8 cellular contexts compared by ENCODE assay signal in the genomic region with DNA sequence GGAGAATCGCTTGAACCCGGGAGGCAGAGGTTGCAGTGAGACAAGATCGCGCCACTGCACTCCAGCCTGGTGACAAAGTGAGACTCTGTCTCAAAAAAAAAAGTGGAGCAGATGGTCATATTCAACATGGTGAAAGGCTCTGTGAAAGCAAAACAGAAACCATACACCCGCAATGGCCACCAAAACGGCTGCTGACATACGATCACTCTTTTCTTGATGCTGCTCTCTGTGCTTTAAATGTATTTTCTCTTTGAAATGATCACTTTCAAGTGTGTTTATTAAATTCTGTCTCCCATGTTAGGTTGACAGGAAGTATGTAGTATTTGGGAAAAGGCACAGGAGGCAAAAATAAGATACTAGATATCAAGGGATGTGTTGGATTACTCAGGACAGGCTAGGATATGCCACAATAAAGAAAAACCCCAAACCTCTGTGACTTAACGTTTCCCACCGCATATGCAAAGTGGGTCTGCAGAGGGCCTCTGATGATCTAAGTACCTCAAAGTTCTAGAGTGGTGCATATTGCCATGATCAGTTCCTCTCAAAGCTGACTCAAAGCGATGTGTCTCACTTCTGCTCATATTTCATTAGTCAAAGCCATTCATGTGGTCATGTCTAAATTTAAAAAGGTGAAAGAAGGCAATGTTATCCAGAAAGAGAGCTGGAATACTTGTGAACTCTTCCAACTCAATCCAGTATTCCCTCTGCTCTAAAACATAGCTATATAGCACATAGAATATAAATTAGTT.
DNase-seq lines count a peak whose midpoint lies in the region; ATAC-seq and TF ChIP-seq lines count a peak whose summit lies in the region.

No MANE protein-coding gene starts in this region.

- no peak overlapping the region for H3K4me3 ChIP-seq in gastrocnemius medialis

- H3K4me1 ChIP-seq in gastrocnemius medialis: peaks cover 17 to 19% of the 10 kb centered on the region in 2 donors

- H3K36me3 ChIP-seq in gastrocnemius medialis: no peaks in the 10 kb centered on the region

- H3K27me3 Mint-ChIP-seq in activated CD4-positive, alpha-beta T cell treated with anti-CD3 and anti-CD28 coated beads, Interleukin-2, amount 10 ng/mL, durations not matched to agents 24 days and 14 days: peaks cover 25% of the 10 kb centered on the region

- in situ Hi-C loops in gastrocnemius medialis (cut with MboI; ENCODE audit: low sequenced_read_pairs in 4 of 4): no loop called here

- peak; percentile 97 for ATAC-seq in HG03025 (IDR thresholded peaks at IDR 0.05; ENCODE audit: low FRiP score, unreplicated experiment)
- peak; percentile 86 to 90 for ATAC-seq in gastrocnemius medialis
- no peak for ATAC-seq in left lobe of liver

- H3K27ac Mint-ChIP-seq in activated CD4-positive, alpha-beta T cell treated with anti-CD3 and anti-CD28 coated beads, Interleukin-2, amount 10 ng/mL, durations not matched to agents 24 days and 14 days: peak overlapping the region; percentile 76

- no peak for TF ChIP-seq POLR2A in gastrocnemius medialis (IDR thresholded peaks at IDR 0.05)

- H3K9me3 Mint-ChIP-seq in activated CD4-positive, alpha-beta T cell treated with anti-CD3 and anti-CD28 coated beads, Interleukin-2, amount 10 ng/mL, durations not matched to agents 24 days and 14 days: no peaks in the 10 kb centered on the region

- H3K36me3 Mint-ChIP-seq in activated CD4-positive, alpha-beta T cell treated with anti-CD3 and anti-CD28 coated beads, Interleukin-2, amount 10 ng/mL, durations not matched to agents 24 days and 14 days (ENCODE audit: low read depth): no peaks in the 10 kb centered on the region

- no peaks in the 10 kb centered on the region for H3K27me3 ChIP-seq in gastrocnemius medialis

- intact Hi-C loops in activated CD4-positive, alpha-beta T cell treated with anti-CD3 and anti-CD28 coated beads, Interleukin-2, amount 10 ng/mL, durations not matched to agents 24 days and 14 days (cut with micrococcal nuclease): loop anchor here (1.0 to 5.0 kb wide), 9 partner anchors 36 to 1236 kb away; a partner anchor contains a TSS
- intact Hi-C loops in gastrocnemius medialis (cut with DNase I; ENCODE audit: low total_unique reads): no loop called here

- no peak for TF ChIP-seq CTCF in gastrocnemius medialis (IDR thresholded peaks at IDR 0.05 in 4 of 5, conservative IDR thresholded peaks at IDR 0.05 in 1 of 5)

- no peaks in the 10 kb centered on the region for H3K9me3 ChIP-seq in gastrocnemius medialis

- peak overlapping the region; percentile 66 for H3K4me3 Mint-ChIP-seq in activated CD4-positive, alpha-beta T cell treated with anti-CD3 and anti-CD28 coated beads, Interleukin-2, amount 10 ng/mL, durations not matched to agents 24 days and 14 days

- peaks cover 15% of the 10 kb centered on the region for H3K4me1 Mint-ChIP-seq in activated CD4-positive, alpha-beta T cell treated with anti-CD3 and anti-CD28 coated beads, Interleukin-2, amount 10 ng/mL, durations not matched to agents 24 days and 14 days

- peak overlapping the region; percentile 29 to 53 (median 47) for H3K27ac ChIP-seq in gastrocnemius medialis

- peak; percentile 79 for DNase-seq in activated CD4-positive, alpha-beta T cell treated with anti-CD3 and anti-CD28 coated beads, Interleukin-2, amount 10 ng/mL, durations not matched to agents 24 days and 14 days
- DNase-seq in activated CD4-positive, alpha-beta T cell treated with anti-CD3 and anti-CD28 coated beads for 4 hours: no peak
- DNase-seq in RKO (ENCODE audit: low spot score) (peak; percentile 68), gastrocnemius medialis (no peak), OCI-M1 (lab: John Stamatoyannopoulos, UW) (no peak), DMS114 treated with DMSO at 0.1 percent for 48 hours (lab: John Stamatoyannopoulos, UW; ENCODE audit: unreplicated experiment) (no peak), left lobe of liver (ENCODE audit: low spot score) (no peak)

Comparison
In these comparisons a context has a peak if more than half of its experiments do, and no peak if none do; other contexts are left out.
1. DNase-seq: peak in activated CD4-positive, alpha-beta T cell treated with anti-CD3 and anti-CD28 coated beads, Interleukin-2, amount 10 ng/mL, durations not matched to agents 24 days and 14 days (single experiment) and RKO (single experiment); none in activated CD4-positive, alpha-beta T cell treated with anti-CD3 and anti-CD28 coated beads for 4 hours (0 of 2), gastrocnemius medialis (0 of 2), OCI-M1 (single experiment), DMS114 treated with DMSO at 0.1 percent for 48 hours (single experiment) and left lobe of liver (single experiment).